In genomic region chr10:60522617-60523016, GRCh38 we compare ENCODE assay signal across 15 cellular contexts.
"Had no signal": no experiment of that assay in that cellular context is flagged by ENCODE, and none has a peak within 500 bp of the region (broad histone marks: within the 10 kb centered on the region; RNA-seq: fewer than 3 reads in every experiment).

No MANE protein-coding gene starts in this region.

- ATAC-seq: esophagus mucosa, left colon had no signal

- H3K4me2 ChIP-seq: neural progenitor cell had no signal

- H3K4me3 Mint-ChIP-seq: immature natural killer cell; neural progenitor cell; T-helper 1 cell treated with Interleukin-12 subunit alpha and Interleukin-12 subunit beta and Interleukin-4 antibody, amounts not matched to agents 30 μg/mL and 1 μg/mL, for 36 hours had no signal

- H3K36me3 ChIP-seq: brain microvascular endothelial cell, neural progenitor cell, pancreas, stomach, thyroid gland, vagina had no signal

- H3K27ac ChIP-seq: brain microvascular endothelial cell, neural progenitor cell, pancreas, stomach, thyroid gland, vagina had no signal

- H3K9ac ChIP-seq: neural progenitor cell had no signal

- H3K4me1 Mint-ChIP-seq: immature natural killer cell had no signal

- H3K27ac Mint-ChIP-seq: immature natural killer cell; neural progenitor cell; T-helper 1 cell treated with Interleukin-12 subunit alpha and Interleukin-12 subunit beta and Interleukin-4 antibody, amounts not matched to agents 30 μg/mL and 1 μg/mL, for 36 hours had no signal

- H3K4me3 ChIP-seq: neural progenitor cell, pancreas, stomach, thyroid gland, vagina had no signal

- H3K9me3 ChIP-seq: pancreas, stomach, thyroid gland, vagina had no signal

- H3K4me1 ChIP-seq: pancreas, stomach had no signal

- H3K27me3 ChIP-seq: brain microvascular endothelial cell, neural progenitor cell, pancreas, stomach, thyroid gland, vagina had no signal

- H3K36me3 Mint-ChIP-seq: immature natural killer cell had no signal

- DNase-seq: activated CD4-positive, alpha-beta T cell treated with anti-CD3 and anti-CD28 coated beads, Interleukin-2, amount 50 U/mL, for 1 hour; activated naive CD4-positive, alpha-beta T cell treated with anti-CD3 and anti-CD28 coated beads, Interleukin-2, amount 50 U/mL, for 16 hours; activated T-cell treated with anti-CD3 and anti-CD28 coated beads, Interleukin-2, amount 50 U/mL, for 1 hour; cerebellar nuclear complex; immature natural killer cell; left colon; stimulated activated CD4-positive, alpha-beta T cell treated with anti-CD3 and anti-CD28 coated beads, Interleukin-4, amount 100 ng/mL, for 24 hours; stomach; thyroid gland had no signal
